ENCODE assay signal across 9 cellular contexts in the genomic region with DNA sequence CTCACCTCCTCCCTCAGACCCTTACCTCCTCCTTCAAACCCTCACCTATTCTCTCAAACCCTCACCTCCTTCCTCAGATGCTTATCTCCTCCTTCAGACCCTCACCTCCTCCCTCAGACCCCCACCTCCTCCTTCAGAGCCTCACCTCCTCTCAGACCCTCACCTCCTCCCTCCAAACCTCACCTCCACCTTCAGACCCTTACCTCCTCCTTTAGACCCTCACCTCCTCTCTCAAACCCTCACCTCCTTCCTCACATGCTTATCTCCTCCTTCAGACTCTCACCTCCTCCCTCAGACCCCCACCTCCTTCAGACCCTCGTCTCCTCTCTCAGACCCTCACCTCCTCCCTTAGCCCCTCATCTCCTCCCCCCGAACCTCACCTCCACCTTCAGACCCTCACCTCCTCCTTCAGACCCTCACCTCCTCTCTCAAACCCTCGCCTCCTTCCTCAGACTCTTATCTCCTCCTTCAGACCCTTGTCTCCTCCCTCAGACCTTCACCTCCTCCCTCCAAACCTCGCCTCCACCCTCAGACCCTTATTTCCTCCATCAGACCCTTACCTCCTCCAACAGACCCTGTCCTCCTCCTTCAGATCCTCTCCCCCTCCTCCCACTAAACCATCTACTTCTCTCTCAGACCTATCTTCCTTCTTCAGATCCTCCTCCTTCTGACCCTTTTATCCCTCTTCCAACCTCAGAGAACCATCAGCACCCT. TPM values are rescaled to one million over a fixed set of nuclear protein-coding genes. Genes with fewer than 3 reads are reported as not detected.
A peak's percentile ranks its signal among the peaks of the same experiment; 100 is the strongest.
DNase-seq lines count a peak whose midpoint lies in the region; ATAC-seq and TF ChIP-seq lines count a peak whose summit lies in the region.
"Had no signal": no experiment of that assay in that cellular context is flagged by ENCODE, and none has a peak within 500 bp of the region (broad histone marks: within the 10 kb centered on the region; RNA-seq: fewer than 3 reads in every experiment).

No MANE protein-coding gene starts in this region.

- H3K27me3 ChIP-seq in body of pancreas = no peaks in the 10 kb centered on the region
- H3K27me3 ChIP-seq in muscle layer of colon (ENCODE audit: control insufficient read depth in 1 of 2, insufficient read depth in 2 of 2, low read length in 2 of 2) = no peaks in the 10 kb centered on the region
- peaks cover 32% of the 10 kb centered on the region for H3K27me3 ChIP-seq in thymus (ENCODE audit: control insufficient read depth, insufficient read depth)

- no peaks in the 10 kb centered on the region for H3K36me3 ChIP-seq in body of pancreas (replicated peaks in 1 of 2; ENCODE audit: insufficient read depth in 1 of 2, low read depth in 2 of 2)
- no peaks in the 10 kb centered on the region for H3K36me3 ChIP-seq in muscle layer of colon (ENCODE audit: insufficient read depth, low read length)
- peaks cover 3% of the 10 kb centered on the region for H3K36me3 ChIP-seq in thymus (ENCODE audit: control insufficient read depth, insufficient read depth)

- no peaks in the 10 kb centered on the region for H3K9me3 Mint-ChIP-seq in activated T-cell treated with anti-CD3 and anti-CD28 coated beads, Interleukin-2, amount 50 U/mL, for 24 hours

- no peaks in the 10 kb centered on the region for H3K9me3 ChIP-seq in body of pancreas
- H3K9me3 ChIP-seq in muscle layer of colon (ENCODE audit: low read length) = no peaks in the 10 kb centered on the region
- H3K9me3 ChIP-seq in thymus (ENCODE audit: control insufficient read depth) = no peaks in the 10 kb centered on the region

- H3K27ac ChIP-seq in body of pancreas (peak overlapping the region in 3 of 4 donors; percentile 93 to 98 (median 95)), muscle layer of colon (ENCODE audit: low read depth, low read length) (peak overlapping the region; percentile 99), thymus (ENCODE audit: low read depth) (peak overlapping the region; percentile 71)

- 59 to 77% methylated on average over 4 of the region's 4 CpGs for WGBS in body of pancreas, 2 donors
- WGBS in thymus = 77% methylated on average over 4 of the region's 4 CpGs

- ATAC-seq in body of pancreas = no peak
- no peak for ATAC-seq in GM18909 (IDR thresholded peaks at IDR 0.05; ENCODE audit: poor library complexity, unreplicated experiment)

- H3K9ac ChIP-seq in muscle layer of colon (ENCODE audit: low read length) = no peak overlapping the region

- no peaks in the 10 kb centered on the region for H3K27me3 Mint-ChIP-seq in activated T-cell treated with anti-CD3 and anti-CD28 coated beads, Interleukin-2, amount 50 U/mL, for 24 hours

- H3K36me3 Mint-ChIP-seq in activated T-cell treated with anti-CD3 and anti-CD28 coated beads, Interleukin-2, amount 50 U/mL, for 24 hours (ENCODE audit: low read depth) = peaks cover 26% of the 10 kb centered on the region

- H3K4me3 ChIP-seq in body of pancreas (no peak overlapping the region), muscle layer of colon (ENCODE audit: low read depth in 1 of 2, low read length in 2 of 2) (no peak overlapping the region), thymus (ENCODE audit: low read length) (no peak overlapping the region)

- H3K27ac Mint-ChIP-seq in activated T-cell treated with anti-CD3 and anti-CD28 coated beads, Interleukin-2, amount 50 U/mL, for 24 hours = peak overlapping the region; percentile 83

- H3K4me1 Mint-ChIP-seq in activated T-cell treated with anti-CD3 and anti-CD28 coated beads, Interleukin-2, amount 50 U/mL, for 24 hours (ENCODE audit: low read depth) = peaks cover 52% of the 10 kb centered on the region

- TF ChIP-seq POLR2A in body of pancreas (IDR thresholded peaks at IDR 0.05) = no peak

- intact Hi-C loops in body of pancreas (cut with DNase I) = no loop called here

- H3K4me1 ChIP-seq in body of pancreas = peaks cover 79% of the 10 kb centered on the region
- peaks cover 62% of the 10 kb centered on the region for H3K4me1 ChIP-seq in muscle layer of colon (ENCODE audit: insufficient read depth, low read length)
- H3K4me1 ChIP-seq in thymus (ENCODE audit: control insufficient read depth, insufficient read depth, low read length) = peaks cover 7% of the 10 kb centered on the region

- no peak for DNase-seq in activated T-cell treated with anti-CD3 and anti-CD28 coated beads, Interleukin-2, amount 50 U/mL, for 24 hours
- DNase-seq in activated T-cell treated with anti-CD3 and anti-CD28 coated beads for 4 hours = no peak
- DNase-seq in body of pancreas = no peak
- no peak for DNase-seq in A172 (ENCODE audit: low spot score)
- DNase-seq in DMS79 (lab: John Stamatoyannopoulos, UW) = no peak

- TF ChIP-seq CTCF in body of pancreas (IDR thresholded peaks at IDR 0.05) = no peak

- H3K4me3 Mint-ChIP-seq in activated T-cell treated with anti-CD3 and anti-CD28 coated beads, Interleukin-2, amount 50 U/mL, for 24 hours = no peak overlapping the region

RNA-seq across cellular contexts. Expression of a gene that starts 2.5 kb away (rescaled TPM):
- 10 to 100 TPM; 26.2 to 72.5 TPM for total RNA-seq in body of pancreas
- polyA plus RNA-seq in thymus = 62.9 TPM
- total RNA-seq in A172 (2014; rRNA removed; shearing (Covaris generic)) = 4.4 and 7.0 TPM in 2 replicates

RNA-seq across cellular contexts. Expression of a gene that starts 31.6 kb away (rescaled TPM):
- 10 to 100 TPM; 18.5 to 23.6 TPM for total RNA-seq in body of pancreas
- 2.0 TPM for polyA plus RNA-seq in thymus
- not detected in 2 replicates for total RNA-seq in A172 (2014; rRNA removed; shearing (Covaris generic))
- total RNA-seq: frontal cortex had no signal

RNA-seq across cellular contexts. Expression of a gene that starts 47.1 kb away (rescaled TPM):
- total RNA-seq in body of pancreas = 1 to 10 TPM in 1 of 2 donors, under 1 TPM in 1; 0.33 to 1.3 TPM
- polyA plus RNA-seq in thymus = 0.09 TPM
- total RNA-seq in A172 (2014; rRNA removed; shearing (Covaris generic)) = not detected in 2 replicates
- total RNA-seq: frontal cortex had no signal

Comparison
In these comparisons a context has a peak if more than half of its experiments do, and no peak if none do; other contexts are left out.
1. RNA of a gene that starts 31.6 kb away (total RNA-seq): 18.5 to 23.6 TPM in body of pancreas; not detected in A172; every median in the first group is over 10 times any median in the second.
2. Peak in every context shown above with its lines, with median percentiles within 50 percentile points of each other: H3K27ac ChIP-seq.